8 cellular contexts compared by ENCODE assay signal in the genomic region with DNA sequence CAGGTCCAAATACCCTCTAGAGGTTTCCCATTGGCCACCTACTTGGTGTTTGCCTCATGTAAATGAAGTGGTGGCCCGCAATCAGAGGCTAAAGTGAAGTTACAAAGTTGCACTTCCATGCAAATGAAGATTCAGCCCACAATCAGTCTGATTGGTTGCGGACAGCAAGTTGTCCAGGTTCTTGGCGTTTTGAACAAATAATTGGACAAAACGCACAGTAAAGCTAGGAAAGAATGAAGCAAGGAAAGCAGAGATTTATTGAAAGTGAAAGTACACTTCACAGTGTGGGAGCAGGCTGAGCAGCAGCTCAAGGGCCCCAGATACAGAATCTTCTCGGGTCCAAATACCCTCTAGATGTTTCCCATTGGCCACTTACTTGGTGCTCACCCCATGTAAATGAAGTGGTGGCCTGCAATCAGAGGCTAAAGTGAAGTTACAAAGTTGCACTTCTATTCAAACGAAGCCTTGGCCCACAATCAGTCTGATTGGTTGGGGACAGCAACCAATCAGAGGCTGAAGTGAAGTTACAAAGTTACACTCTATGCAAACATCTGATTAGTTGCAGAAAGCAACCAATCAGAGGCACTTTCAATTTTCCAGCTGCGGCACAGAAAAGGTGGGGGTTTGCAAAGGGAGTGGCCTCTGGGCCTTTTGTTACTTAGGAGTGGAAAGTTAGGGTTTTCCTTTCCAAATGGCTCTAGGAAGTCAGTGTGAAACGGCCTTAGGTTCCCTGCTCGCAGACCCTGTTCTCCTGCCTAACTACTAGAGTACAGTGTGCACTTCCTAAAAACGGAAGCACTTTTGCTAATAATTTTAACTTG. TPM values are rescaled to one million over a fixed set of nuclear protein-coding genes. Genes with fewer than 3 reads are reported as not detected.
DNase-seq lines count a peak whose midpoint lies in the region; ATAC-seq and TF ChIP-seq lines count a peak whose summit lies in the region.

No MANE protein-coding gene starts in this region.

- H3K27me3 Mint-ChIP-seq in activated naive CD8-positive, alpha-beta T cell = no peaks in the 10 kb centered on the region
- peaks cover 17% of the 10 kb centered on the region for H3K27me3 Mint-ChIP-seq in nephron progenitor cell (ENCODE audit: low read depth, poor library complexity)

- peaks cover 8% of the 10 kb centered on the region for H3K36me3 Mint-ChIP-seq in activated naive CD8-positive, alpha-beta T cell
- peaks cover 9% of the 10 kb centered on the region for H3K36me3 Mint-ChIP-seq in nephron progenitor cell (ENCODE audit: low read depth)

- H3K27ac ChIP-seq in SJSA1 = peak overlapping the region; percentile 71

- DNase-seq in SJSA1 (ENCODE audit: low read depth in 1 of 2, low spot score in 2 of 2) (peak; percentile 99 to 100), inferior parietal cortex (ENCODE audit: extremely low spot score) (peak; percentile 61), nephron progenitor cell (no peak), NCI-H446 (lab: John Stamatoyannopoulos, UW) (no peak)
- peak in 2 of 3 donors; percentile 41 to 49 for DNase-seq in stimulated activated CD4-positive, alpha-beta T cell treated with anti-CD3 and anti-CD28 coated beads, TNF-alpha, amount 100 ng/mL, for 1 hour (ENCODE audit: low read depth in 3 of 3, low spot score in 1 of 3)

- no peaks in the 10 kb centered on the region for H3K9me3 ChIP-seq in SJSA1 (replicated peaks)

- H3K4me1 Mint-ChIP-seq in activated naive CD8-positive, alpha-beta T cell (ENCODE audit: low read depth) = peaks cover 57% of the 10 kb centered on the region
- peaks cover 26% of the 10 kb centered on the region for H3K4me1 Mint-ChIP-seq in nephron progenitor cell

- no peaks in the 10 kb centered on the region for H3K9me3 Mint-ChIP-seq in activated naive CD8-positive, alpha-beta T cell (ENCODE audit: low read depth)
- H3K9me3 Mint-ChIP-seq in nephron progenitor cell = peaks cover 39% of the 10 kb centered on the region

- peak overlapping the region; percentile 92 for H3K27ac Mint-ChIP-seq in activated naive CD8-positive, alpha-beta T cell
- H3K27ac Mint-ChIP-seq in nephron progenitor cell = no peak overlapping the region

- no peaks in the 10 kb centered on the region for H3K27me3 ChIP-seq in SJSA1 (replicated peaks)

- TF ChIP-seq CTCF in nephron progenitor cell (IDR thresholded peaks at IDR 0.05) = no peak

- peak overlapping the region; percentile 91 for H3K4me3 Mint-ChIP-seq in activated naive CD8-positive, alpha-beta T cell
- no peak overlapping the region for H3K4me3 Mint-ChIP-seq in nephron progenitor cell

- ATAC-seq in GM18858 (IDR thresholded peaks at IDR 0.05; ENCODE audit: unreplicated experiment) (peak; percentile 31), HG03045 (IDR thresholded peaks at IDR 0.05; ENCODE audit: unreplicated experiment) (peak; percentile 44)

- H3K4me1 ChIP-seq in SJSA1 (replicated peaks) = peaks cover 33% of the 10 kb centered on the region

- peak overlapping the region; percentile 43 for H3K4me3 ChIP-seq in SJSA1

- H3K36me3 ChIP-seq in SJSA1 = peaks cover 3% of the 10 kb centered on the region

RNA-seq across cellular contexts. Expression of a gene that starts 4.7 kb away (rescaled TPM):
- total RNA-seq in SJSA1 (2014; rRNA removed; shearing (Covaris generic)) = 686 and 846 TPM in 2 replicates

Comparison
In these comparisons a context has a peak if more than half of its experiments do, and no peak if none do; other contexts are left out.
1. DNase-seq: peak in SJSA1 (2 of 2), inferior parietal cortex (single experiment) and stimulated activated CD4-positive, alpha-beta T cell treated with anti-CD3 and anti-CD28 coated beads, TNF-alpha, amount 100 ng/mL, for 1 hour (2 of 3); none in nephron progenitor cell (single experiment) and NCI-H446 (0 of 2).